11 cellular contexts compared by ENCODE assay signal in genomic region chr20:22692119-22692475, GRCh38.
DNase-seq lines count a peak whose midpoint lies in the region; ATAC-seq and TF ChIP-seq lines count a peak whose summit lies in the region.
"Had no signal": no experiment of that assay in that cellular context is flagged by ENCODE, and none has a peak within 500 bp of the region (broad histone marks: within the 10 kb centered on the region; RNA-seq: fewer than 3 reads in every experiment).

No MANE protein-coding gene starts in this region.

- no peak for TF ChIP-seq POLR2A in gastrocnemius medialis (IDR thresholded peaks at IDR 0.05)

- intact Hi-C loops in gastrocnemius medialis (cut with DNase I; ENCODE audit: low total_unique reads), result loop anchor here (5.0 to 10.0 kb wide), 3 partner anchors 353 to 510 kb away; partner anchors contain the start of gene THBD

- H3K9me2 ChIP-seq in GM23248 (ENCODE audit: insufficient read depth) (no peaks in the 10 kb centered on the region), hepatocyte (replicated peaks; ENCODE audit: insufficient read depth) (no peaks in the 10 kb centered on the region)

- H3K79me2 ChIP-seq in GM23248 (ENCODE audit: insufficient read depth) (no peaks in the 10 kb centered on the region), hepatocyte (no peaks in the 10 kb centered on the region)

- H4K20me1 ChIP-seq in GM23248 (ENCODE audit: insufficient read depth), result no peaks in the 10 kb centered on the region
- H4K20me1 ChIP-seq in hepatocyte (ENCODE audit: insufficient read depth, poor library complexity, severe bottlenecking), result no peaks in the 10 kb centered on the region

- H2AFZ ChIP-seq in GM23248 (peak overlapping the region; percentile 72), hepatocyte (peak overlapping the region; percentile 46)

- 38 to 46% methylated on average over 4 of the region's 4 CpGs for WGBS in GM23248 (ENCODE audit: low coverage in 1 of 2, low lambda C conversion rate in 2 of 2, missing lambda C conversion rate in 2 of 2), 2 experiments
- WGBS in hepatocyte (ENCODE audit: low lambda C conversion rate, missing lambda C conversion rate), result 83% methylated on average over 4 of the region's 4 CpGs

- H3K27me3 ChIP-seq in GM23248 (replicated peaks; ENCODE audit: insufficient read depth) (0 out of 2 replicates have a peak, but pooled peaks cover 5% of the 10 kb centered on the region), NT2/D1 (ENCODE audit: insufficient read depth, insufficient read length) (peaks cover 5% of the 10 kb centered on the region), hepatocyte (no peaks in the 10 kb centered on the region), gastrocnemius medialis (no peaks in the 10 kb centered on the region)
- H3K27me3 ChIP-seq: thyroid gland had no signal

- H3F3A ChIP-seq in GM23248 (ENCODE audit: insufficient read depth), result no peaks in the 10 kb centered on the region

- no peak overlapping the region for H3K9ac ChIP-seq in GM23248
- peak overlapping the region; percentile 64 for H3K9ac ChIP-seq in NT2/D1 (ENCODE audit: insufficient read length, low read depth)

- peak overlapping the region; percentile 41; the same call in 1 of the 2 replicates for H3K4me3 ChIP-seq in GM23248
- H3K4me3 ChIP-seq in NT2/D1 (ENCODE audit: insufficient read length, low read depth), result no peak overlapping the region
- no peak overlapping the region for H3K4me3 ChIP-seq in hepatocyte
- H3K4me3 ChIP-seq in gastrocnemius medialis, result peak overlapping the region; percentile 15 to 48 (median 37)
- H3K4me3 ChIP-seq: lower lobe of right lung, thyroid gland had no signal

- no peaks in the 10 kb centered on the region for H3K4me1 ChIP-seq in GM23248 (ENCODE audit: insufficient read depth)
- H3K4me1 ChIP-seq in NT2/D1 (ENCODE audit: insufficient read depth, insufficient read length), result no peaks in the 10 kb centered on the region
- peaks cover 3% of the 10 kb centered on the region for H3K4me1 ChIP-seq in hepatocyte (ENCODE audit: insufficient read depth)
- H3K4me1 ChIP-seq in gastrocnemius medialis, result peaks cover 6 to 12% of the 10 kb centered on the region in 2 donors

- H3K36me3 ChIP-seq in GM23248 (ENCODE audit: low read depth) (no peaks in the 10 kb centered on the region), NT2/D1 (ENCODE audit: insufficient read depth, insufficient read length, low read length) (no peaks in the 10 kb centered on the region), hepatocyte (replicated peaks; ENCODE audit: insufficient read depth, low read depth) (no peaks in the 10 kb centered on the region), gastrocnemius medialis (no peaks in the 10 kb centered on the region)
- H3K36me3 ChIP-seq: lower lobe of right lung, thyroid gland had no signal

- DNase-seq in GM23248 (no peak), NT2/D1 (ENCODE audit: low read depth, low spot score) (no peak), hepatocyte (ENCODE audit: low spot score) (no peak), gastrocnemius medialis (no peak), NCI-H128 (lab: John Stamatoyannopoulos, UW; ENCODE audit: unreplicated experiment) (no peak), T-helper 2 cell (no peak), NCI-H345 (lab: John Stamatoyannopoulos, UW) (no peak), MV-4-11 (lab: John Stamatoyannopoulos, UW) (no peak)

- no peak for ATAC-seq in gastrocnemius medialis

- in situ Hi-C loops in GM23248 (cut with MboI) (loop anchor here (5.0 kb wide), 1 partner anchor 650 kb away; no protein-coding TSS in a partner anchor), gastrocnemius medialis (cut with MboI; ENCODE audit: low sequenced_read_pairs in 4 of 4) (loop anchor here (5.0 to 25.0 kb wide), 6 partner anchors 345 to 745 kb away; partner anchors contain the start of genes SSTR4 (in 3 of the 4), THBD (in 3 of the 4) and CSTL1 (in 1 of the 4))

- H3K27ac ChIP-seq in GM23248 (no peak overlapping the region), hepatocyte (no peak overlapping the region), gastrocnemius medialis (no peak overlapping the region)
- H3K27ac ChIP-seq: C4-2B, lower lobe of right lung, thyroid gland had no signal

- H3K9me3 ChIP-seq in GM23248 (ENCODE audit: low read depth), result no peaks in the 10 kb centered on the region
- peaks cover 8% of the 10 kb centered on the region; the same call in 1 of the 2 replicates for H3K9me3 ChIP-seq in NT2/D1 (ENCODE audit: insufficient read depth, low read length)
- no peaks in the 10 kb centered on the region for H3K9me3 ChIP-seq in hepatocyte (ENCODE audit: low read depth)
- no peaks in the 10 kb centered on the region for H3K9me3 ChIP-seq in gastrocnemius medialis
- H3K9me3 ChIP-seq: lower lobe of right lung, thyroid gland had no signal

- H3K4me2 ChIP-seq in GM23248 (ENCODE audit: unreplicated experiment), result peak overlapping the region; percentile 53
- peak overlapping the region; percentile 44 for H3K4me2 ChIP-seq in hepatocyte

- no peak for TF ChIP-seq CTCF in hepatocyte (IDR thresholded peaks at IDR 0.05; ENCODE audit: poor library complexity)
- TF ChIP-seq CTCF in gastrocnemius medialis (IDR thresholded peaks at IDR 0.05 in 4 of 5, conservative IDR thresholded peaks at IDR 0.05 in 1 of 5), result no peak

Comparison
In these comparisons a context has a peak if more than half of its experiments do, and no peak if none do; other contexts are left out.
1. H3K4me3 ChIP-seq: peak in GM23248 (single experiment) and gastrocnemius medialis (4 of 4); none in NT2/D1 (single experiment) and hepatocyte (single experiment).